7 cellular contexts compared by ENCODE assay signal in the genomic region with DNA sequence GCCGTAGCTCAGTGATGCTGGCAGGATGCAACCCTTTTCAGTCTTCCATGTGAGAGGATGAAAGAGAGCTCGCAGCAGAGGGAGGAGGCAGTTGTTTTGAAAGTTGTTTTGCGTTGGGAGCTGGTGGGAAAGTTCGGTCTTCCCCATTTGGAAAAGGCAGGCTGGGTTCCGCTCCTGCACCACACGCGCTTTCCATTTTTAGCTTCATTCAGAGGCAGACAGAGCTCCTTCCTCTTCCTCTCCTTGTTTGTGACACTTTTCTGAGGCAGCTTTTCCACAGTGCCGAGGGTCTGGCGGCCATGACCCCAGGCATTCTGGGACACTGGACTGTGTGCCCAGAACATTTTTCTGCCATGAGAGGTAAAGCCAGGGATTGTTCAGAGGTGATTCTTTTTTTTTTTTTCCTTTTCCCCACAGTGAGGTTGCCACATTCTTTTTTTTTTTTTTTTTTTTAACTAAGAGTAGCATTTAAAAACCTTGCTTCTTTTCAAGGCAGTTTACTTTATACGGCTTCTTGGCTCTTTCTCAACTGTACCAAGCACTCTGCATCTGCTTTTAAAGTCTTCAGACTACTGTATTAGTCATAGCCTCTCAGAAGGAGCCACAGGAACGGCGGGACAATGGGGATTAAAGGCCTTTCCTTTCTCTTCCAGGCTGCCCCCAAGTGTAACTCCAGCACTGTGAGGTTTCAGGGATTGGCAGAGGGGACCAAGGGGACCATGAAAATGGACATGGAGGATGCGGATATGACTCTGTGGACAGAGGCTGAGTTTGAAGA. TPM values are rescaled to one million over a fixed set of nuclear protein-coding genes. Genes with fewer than 3 reads are reported as not detected.
DNase-seq lines count a peak whose midpoint lies in the region; ATAC-seq lines count a peak whose summit lies in the region.

No MANE protein-coding gene starts in this region.

- ATAC-seq in sciatic nerve: peak; percentile 21

- DNase-seq in H4 (ENCODE audit: low spot score) (peak; percentile 57), UCSD-AML1 (lab: John Stamatoyannopoulos, UW; ENCODE audit: unreplicated experiment) (peak; percentile 45), globus pallidus (ENCODE audit: low spot score) (peak; percentile 53), sciatic nerve (ENCODE audit: low spot score) (no peak), kidney glomerular epithelial cell (lab: John Stamatoyannopoulos, UW) (no peak), NCI-H2107 (lab: John Stamatoyannopoulos, UW) (no peak), SHP77 (lab: John Stamatoyannopoulos, UW) (no peak)

- intact Hi-C loops in sciatic nerve (cut with DNase I): no loop called here

RNA-seq across cellular contexts. Expression of a gene that starts 1.6 kb away (rescaled TPM):
- total RNA-seq in H4 (2014; rRNA removed; shearing (Covaris generic)): 0.37 and 1.7 TPM in 2 replicates
- 15.9 TPM for total RNA-seq in sciatic nerve

Comparison
In these comparisons a context has a peak if more than half of its experiments do, and no peak if none do; other contexts are left out.
1. DNase-seq: peak in H4 (single experiment), UCSD-AML1 (single experiment) and globus pallidus (single experiment); none in sciatic nerve (single experiment), kidney glomerular epithelial cell (single experiment), NCI-H2107 (single experiment) and SHP77 (0 of 2).